9 cellular contexts compared by ENCODE assay signal in the genomic region with DNA sequence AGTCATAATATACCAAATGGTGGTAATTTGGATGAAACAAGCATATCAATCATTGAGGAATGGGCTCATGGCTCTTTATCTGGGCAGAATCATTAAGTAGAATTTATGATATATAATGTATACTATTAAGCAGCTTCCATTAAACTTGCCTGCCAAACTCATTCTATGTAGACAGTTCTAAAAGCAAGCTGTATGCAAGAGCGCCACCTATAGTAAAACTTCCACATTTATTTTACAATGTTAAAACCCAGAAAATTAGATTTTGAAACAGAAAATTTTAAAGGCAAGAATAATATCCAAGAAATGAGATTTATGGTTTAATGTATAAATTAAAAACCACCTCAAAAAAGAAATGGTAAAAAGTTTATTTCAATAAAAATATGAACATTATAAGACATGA.
A peak's percentile ranks its signal among the peaks of the same experiment; 100 is the strongest.
DNase-seq lines count a peak whose midpoint lies in the region; ATAC-seq and TF ChIP-seq lines count a peak whose summit lies in the region.
"Had no signal": no experiment of that assay in that cellular context is flagged by ENCODE, and none has a peak within 500 bp of the region (broad histone marks: within the 10 kb centered on the region; RNA-seq: fewer than 3 reads in every experiment).

No MANE protein-coding gene starts in this region.

- H3K27me3 ChIP-seq in PC-9 (ENCODE audit: insufficient read depth, low read depth): no peaks in the 10 kb centered on the region

- H3K27ac ChIP-seq in PC-9: no peak overlapping the region

- POLR2A ChIA-PET in PC-9 (lab: Charles Lee; ENCODE audit: unreplicated experiment): no interaction called here

- H3K79me2 ChIP-seq in PC-9 (ENCODE audit: low read depth): no peaks in the 10 kb centered on the region

- H3K36me3 Mint-ChIP-seq in activated naive CD8-positive, alpha-beta T cell treated with anti-CD3 and anti-CD28 coated beads, Interleukin-2, amount 50 U/mL, for 24 hours (ENCODE audit: low read depth): no peaks in the 10 kb centered on the region

- no peak overlapping the region for H2AFZ ChIP-seq in PC-9

- BruUV-seq in PC-9 (replicated peaks; lab: Mats Ljungman, UMichigan): no TSS peak

- intact Hi-C loops in PC-9 (cut with micrococcal nuclease; ENCODE audit: unreplicated experiment): loop anchor here (10.0 kb wide), 2 partner anchors 581 to 1261 kb away; no protein-coding TSS in a partner anchor

- no peaks in the 10 kb centered on the region for H3K4me1 ChIP-seq in PC-9 (replicated peaks; ENCODE audit: insufficient read depth)

- no peaks in the 10 kb centered on the region for H3F3A ChIP-seq in PC-9 (ENCODE audit: insufficient read depth, low read depth)

- no peaks in the 10 kb centered on the region for H3K27me3 Mint-ChIP-seq in stimulated activated naive CD8-positive, alpha-beta T cell treated with anti-CD3 and anti-CD28 coated beads, Interleukin-15, amount 100 ng/mL, for 72 hours
- no peaks in the 10 kb centered on the region for H3K27me3 Mint-ChIP-seq in activated naive CD8-positive, alpha-beta T cell treated with anti-CD3 and anti-CD28 coated beads, Interleukin-2, amount 50 U/mL, for 24 hours

- H3K9me3 Mint-ChIP-seq in stimulated activated naive CD8-positive, alpha-beta T cell treated with anti-CD3 and anti-CD28 coated beads, Interleukin-15, amount 100 ng/mL, for 72 hours: no peaks in the 10 kb centered on the region
- H3K9me3 Mint-ChIP-seq in activated naive CD8-positive, alpha-beta T cell treated with anti-CD3 and anti-CD28 coated beads, Interleukin-2, amount 50 U/mL, for 24 hours: no peaks in the 10 kb centered on the region

- H3K9me3 ChIP-seq in PC-9 (ENCODE audit: insufficient read depth, low read depth): no peaks in the 10 kb centered on the region

- TF ChIP-seq CTCF in PC-9 (conservative IDR thresholded peaks at IDR 0.05) (peak; percentile 80), fibroblast of mammary gland (conservative IDR thresholded peaks at IDR 0.05; ENCODE audit: control insufficient read depth, insufficient read depth, low read depth, low read length) (peak; percentile 46)

- CTCF ChIA-PET in PC-9 (lab: Charles Lee): interaction anchor here (0.7 kb wide), 1 partner anchor 31 kb away, joined by 3 read pairs; no protein-coding TSS in a partner anchor

- no peak overlapping the region for H3K27ac Mint-ChIP-seq in stimulated activated naive CD8-positive, alpha-beta T cell treated with anti-CD3 and anti-CD28 coated beads, Interleukin-15, amount 100 ng/mL, for 72 hours
- H3K27ac Mint-ChIP-seq in activated naive CD8-positive, alpha-beta T cell treated with anti-CD3 and anti-CD28 coated beads, Interleukin-2, amount 50 U/mL, for 24 hours: no peak overlapping the region

- no peaks in the 10 kb centered on the region for H3K4me1 Mint-ChIP-seq in stimulated activated naive CD8-positive, alpha-beta T cell treated with anti-CD3 and anti-CD28 coated beads, Interleukin-15, amount 100 ng/mL, for 72 hours
- H3K4me1 Mint-ChIP-seq in activated naive CD8-positive, alpha-beta T cell treated with anti-CD3 and anti-CD28 coated beads, Interleukin-2, amount 50 U/mL, for 24 hours: no peaks in the 10 kb centered on the region

- H3K4me3 Mint-ChIP-seq in stimulated activated naive CD8-positive, alpha-beta T cell treated with anti-CD3 and anti-CD28 coated beads, Interleukin-15, amount 100 ng/mL, for 72 hours: no peak overlapping the region
- H3K4me3 Mint-ChIP-seq in activated naive CD8-positive, alpha-beta T cell treated with anti-CD3 and anti-CD28 coated beads, Interleukin-2, amount 50 U/mL, for 24 hours: no peak overlapping the region

- H3K4me3 ChIP-seq in PC-9 (no peak overlapping the region), fibroblast of mammary gland (ENCODE audit: control insufficient read depth, low read depth, low read length) (no peak overlapping the region)
- H3K4me3 ChIP-seq: K562 had no signal

- H4K20me1 ChIP-seq in PC-9 (ENCODE audit: insufficient read depth): no peaks in the 10 kb centered on the region

- no peak overlapping the region for H3K4me2 ChIP-seq in PC-9

- peak; percentile 48 for ATAC-seq in HG03175 (IDR thresholded peaks at IDR 0.05; ENCODE audit: unreplicated experiment)
- ATAC-seq in stimulated activated naive CD8-positive, alpha-beta T cell treated with anti-CD3 and anti-CD28 coated beads, Interleukin-15, amount 100 ng/mL, for 72 hours: no peak
- no peak for ATAC-seq in activated naive CD8-positive, alpha-beta T cell treated with anti-CD3 and anti-CD28 coated beads, Interleukin-2, amount 50 U/mL, for 24 hours
- ATAC-seq: K562 had no signal

- peak; percentile 13 for DNase-seq in DMS153 treated with DMSO at 0.1 percent for 48 hours (lab: John Stamatoyannopoulos, UW; ENCODE audit: unreplicated experiment)
- no peak for DNase-seq in PC-9
- DNase-seq in fibroblast of mammary gland (ENCODE audit: low read depth): peak; percentile 30
- DNase-seq in superior temporal gyrus (ENCODE audit: extremely low spot score): peak; percentile 73
- DNase-seq in activated CD4-positive, alpha-beta T cell treated with anti-CD3 and anti-CD28 coated beads for 48 hours: no peak
- no peak for DNase-seq in stimulated activated naive CD8-positive, alpha-beta T cell treated with anti-CD3 and anti-CD28 coated beads, Interleukin-15, amount 100 ng/mL, for 72 hours
- no peak for DNase-seq in activated naive CD8-positive, alpha-beta T cell treated with anti-CD3 and anti-CD28 coated beads, Interleukin-2, amount 50 U/mL, for 24 hours

- H3K9me2 ChIP-seq in PC-9 (ENCODE audit: insufficient read depth): no peaks in the 10 kb centered on the region

- H3K36me3 ChIP-seq in PC-9 (ENCODE audit: low read depth): no peaks in the 10 kb centered on the region

Comparison
In these comparisons a context has a peak if more than half of its experiments do, and no peak if none do; other contexts are left out.
1. DNase-seq: peak in DMS153 treated with DMSO at 0.1 percent for 48 hours (single experiment), fibroblast of mammary gland (single experiment) and superior temporal gyrus (single experiment); none in PC-9 (0 of 2), activated CD4-positive, alpha-beta T cell treated with anti-CD3 and anti-CD28 coated beads for 48 hours (single experiment), stimulated activated naive CD8-positive, alpha-beta T cell treated with anti-CD3 and anti-CD28 coated beads, Interleukin-15, amount 100 ng/mL, for 72 hours (0 of 2) and activated naive CD8-positive, alpha-beta T cell treated with anti-CD3 and anti-CD28 coated beads, Interleukin-2, amount 50 U/mL, for 24 hours (single experiment).